ENCODE assay signal across 9 cellular contexts in genomic region chr6:38857815-38858214, GRCh38.
"Had no signal": no experiment of that assay in that cellular context is flagged by ENCODE, and none has a peak within 500 bp of the region (broad histone marks: within the 10 kb centered on the region; RNA-seq: fewer than 3 reads in every experiment).

No MANE protein-coding gene starts in this region.

- H3K27ac ChIP-seq: GM23248 had no signal

- H3K4me3 ChIP-seq: GM23248, GM23338, HAP-1 had no signal

- DNase-seq: GM23248, GOT3, H7, H9, HCEC 1CT, HFFc6 had no signal

- ATAC-seq: GM23338, HCT116 had no signal
